Comparison of ENCODE assay signal across 1 cellular context in the genomic region with DNA sequence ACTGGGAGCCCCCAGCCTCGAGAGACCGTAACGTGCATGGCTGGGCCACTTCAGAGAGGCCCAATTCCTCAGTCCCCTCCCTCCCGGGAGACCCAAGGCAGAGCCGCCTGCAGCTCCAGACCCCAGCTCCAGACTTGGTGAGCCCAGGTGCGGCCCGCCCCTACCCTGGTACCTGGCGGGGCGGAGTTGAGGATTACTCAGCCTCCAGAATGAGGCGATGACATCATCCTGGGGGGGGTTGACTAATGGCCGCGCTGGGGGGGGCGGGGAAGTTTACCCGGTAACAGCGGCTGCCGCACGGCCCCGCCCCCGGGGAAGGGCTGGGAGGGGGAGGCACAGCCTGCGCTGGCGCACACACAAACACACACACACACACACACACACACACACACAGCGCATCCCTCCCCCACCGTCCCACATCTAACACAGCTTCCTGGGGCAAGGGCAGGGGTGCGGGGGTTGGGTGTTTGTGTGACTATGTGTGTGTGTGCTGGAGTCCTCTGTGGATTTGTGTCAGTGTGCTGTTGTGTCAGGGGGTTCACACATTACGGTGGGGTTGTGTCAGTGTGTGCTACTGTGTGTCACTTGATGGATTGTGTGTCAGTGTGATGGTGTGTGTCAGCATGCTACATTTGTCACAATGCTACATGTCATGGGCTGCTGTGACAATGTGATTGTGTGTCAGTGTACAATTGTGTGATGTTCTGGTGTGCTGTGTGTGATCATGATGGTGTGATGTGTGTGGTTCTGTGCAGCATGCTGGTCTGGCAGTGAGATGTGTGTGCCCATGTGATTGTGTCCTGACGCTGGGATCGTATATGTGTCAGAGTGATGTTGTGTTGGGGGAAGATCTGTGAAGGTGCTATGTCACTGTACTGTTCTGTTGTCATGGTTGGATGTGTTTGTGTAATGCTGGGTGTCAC.
TF ChIP-seq lines count a peak whose summit lies in the region.

No MANE protein-coding gene starts in this region.

TF ChIP-seq in K562, 482 proteins besides CTCF, POLR2A, EP300 and RAD21 (continued from another document and continues in another):
- TF ChIP-seq, protein P1, sequence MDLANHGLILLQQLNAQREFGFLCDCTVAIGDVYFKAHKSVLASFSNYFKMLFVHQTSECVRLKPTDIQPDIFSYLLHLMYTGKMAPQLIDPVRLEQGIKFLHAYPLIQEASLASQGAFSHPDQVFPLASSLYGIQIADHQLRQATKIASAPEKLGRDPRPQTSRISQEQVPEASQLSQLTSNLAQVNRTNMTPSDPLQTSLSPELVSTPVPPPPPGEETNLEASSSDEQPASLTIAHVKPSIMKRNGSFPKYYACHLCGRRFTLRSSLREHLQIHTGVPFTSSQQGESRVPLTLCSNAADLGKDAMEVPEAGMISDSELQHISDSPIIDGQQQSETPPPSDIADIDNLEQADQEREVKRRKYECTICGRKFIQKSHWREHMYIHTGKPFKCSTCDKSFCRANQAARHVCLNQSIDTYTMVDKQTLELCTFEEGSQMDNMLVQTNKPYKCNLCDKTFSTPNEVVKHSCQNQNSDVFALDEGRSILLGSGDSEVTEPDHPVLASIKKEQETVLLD (IDR thresholded peaks at IDR 0.05), result peak; percentile 75
- TF ChIP-seq CHD2 (IDR thresholded peaks at IDR 0.05; ENCODE audit: low read depth, low read length) (peak; percentile 27; the same call in 1 of the 2 replicates), TCF7 (IDR thresholded peaks at IDR 0.05; ENCODE audit: borderline replicate concordance) (no peak), ZNF175 (CRISPR knock-in tag; IDR thresholded peaks at IDR 0.05; ENCODE audit: low read depth) (peak; percentile 60; the same call in 1 of the 2 replicates), ZC3H11A (IDR thresholded peaks at IDR 0.05; ENCODE audit: low read depth, low read length) (no peak), CHD4 (IDR thresholded peaks at IDR 0.05; ENCODE audit: insufficient read depth, insufficient replicate concordance, low read depth, low read length, poor library complexity, severe bottlenecking) (peak; percentile 65), KDM2B (CRISPR knock-in tag; IDR thresholded peaks at IDR 0.05) (0 out of 2 replicates have a peak, but pooled peaks have one; percentile 60), YY1 (IDR thresholded peaks at IDR 0.05; ENCODE audit: borderline replicate concordance in 1 of 3, control insufficient read depth in 1 of 3, extremely low read depth in 1 of 3, insufficient read depth in 3 of 3, insufficient read length in 1 of 3, insufficient replicate concordance in 2 of 3, low read depth in 1 of 3, low read length in 2 of 3) (peak in 2 of 3 experiments; percentile 89 to 93), SRSF9 (IDR thresholded peaks at IDR 0.05; ENCODE audit: borderline replicate concordance, low read depth, low read length) (no peak), L3MBTL2 (IDR thresholded peaks at IDR 0.05) (peak; percentile 19; the same call in 1 of the 2 replicates), ESRRA (IDR thresholded peaks at IDR 0.05; ENCODE audit: borderline replicate concordance, low read depth) (no peak), GABPA (tag; conservative IDR thresholded peaks at IDR 0.05; ENCODE audit: low read depth) (peak; percentile 39; the same call in 1 of the 2 replicates), SLC30A9 (CRISPR knock-in tag; IDR thresholded peaks at IDR 0.05) (no peak), HDAC3 (IDR thresholded peaks at IDR 0.05; ENCODE audit: borderline replicate concordance, partially characterized antibody) (peak; percentile 25), RBM22 (IDR thresholded peaks at IDR 0.05; ENCODE audit: low read depth, low read length, poor library complexity, severe bottlenecking) (no peak), DIDO1 (tag; IDR thresholded peaks at IDR 0.05; ENCODE audit: low read depth) (0 out of 2 replicates have a peak, but pooled peaks have one; percentile 23), MCM2 (IDR thresholded peaks at IDR 0.05; ENCODE audit: low read depth) (no peak), MEF2A (IDR thresholded peaks at IDR 0.05; ENCODE audit: control insufficient read depth, low read depth, low read length) (peak; percentile 100), CTBP1 (IDR thresholded peaks at IDR 0.05; ENCODE audit: borderline replicate concordance) (peak; percentile 57), DPF2 (IDR thresholded peaks at IDR 0.05) (peak; percentile 77), KLF13 (tag; IDR thresholded peaks at IDR 0.05; ENCODE audit: borderline replicate concordance, low read depth) (no peak), MCM3 (IDR thresholded peaks at IDR 0.05) (peak; percentile 69; the same call in 1 of the 2 replicates), MAFG (tag; conservative IDR thresholded peaks at IDR 0.05) (0 out of 2 replicates have a peak, but pooled peaks have one; percentile 18), TEAD1 (CRISPR knock-in tag; IDR thresholded peaks at IDR 0.05) (no peak), NR2F6 (CRISPR knock-in tag; IDR thresholded peaks at IDR 0.05) (no peak), ELF4 (CRISPR knock-in tag; IDR thresholded peaks at IDR 0.05) (peak; percentile 72; the same call in 1 of the 2 replicates), FOXK1 (CRISPR knock-in tag; IDR thresholded peaks at IDR 0.05; ENCODE audit: borderline replicate concordance) (peak; percentile 71; the same call in 1 of the 2 replicates), POU5F1 (IDR thresholded peaks at IDR 0.05; ENCODE audit: borderline replicate concordance, low read depth, low read length, partially characterized antibody) (no peak), ZNF436 (CRISPR knock-in tag; IDR thresholded peaks at IDR 0.05) (no peak), ARID2 (IDR thresholded peaks at IDR 0.05) (no peak), SP1 (CRISPR knock-in tag; IDR thresholded peaks at IDR 0.05) (peak; percentile 83), LEF1 (IDR thresholded peaks at IDR 0.05) (peak; percentile 68), PHB (CRISPR knock-in tag; IDR thresholded peaks at IDR 0.05) (no peak)
- TF ChIP-seq, protein P2, sequence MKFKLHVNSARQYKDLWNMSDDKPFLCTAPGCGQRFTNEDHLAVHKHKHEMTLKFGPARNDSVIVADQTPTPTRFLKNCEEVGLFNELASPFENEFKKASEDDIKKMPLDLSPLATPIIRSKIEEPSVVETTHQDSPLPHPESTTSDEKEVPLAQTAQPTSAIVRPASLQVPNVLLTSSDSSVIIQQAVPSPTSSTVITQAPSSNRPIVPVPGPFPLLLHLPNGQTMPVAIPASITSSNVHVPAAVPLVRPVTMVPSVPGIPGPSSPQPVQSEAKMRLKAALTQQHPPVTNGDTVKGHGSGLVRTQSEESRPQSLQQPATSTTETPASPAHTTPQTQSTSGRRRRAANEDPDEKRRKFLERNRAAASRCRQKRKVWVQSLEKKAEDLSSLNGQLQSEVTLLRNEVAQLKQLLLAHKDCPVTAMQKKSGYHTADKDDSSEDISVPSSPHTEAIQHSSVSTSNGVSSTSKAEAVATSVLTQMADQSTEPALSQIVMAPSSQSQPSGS (CRISPR knock-in tag; IDR thresholded peaks at IDR 0.05), result peak; percentile 85; the same call in 1 of the 2 replicates
- TF ChIP-seq, protein P3, sequence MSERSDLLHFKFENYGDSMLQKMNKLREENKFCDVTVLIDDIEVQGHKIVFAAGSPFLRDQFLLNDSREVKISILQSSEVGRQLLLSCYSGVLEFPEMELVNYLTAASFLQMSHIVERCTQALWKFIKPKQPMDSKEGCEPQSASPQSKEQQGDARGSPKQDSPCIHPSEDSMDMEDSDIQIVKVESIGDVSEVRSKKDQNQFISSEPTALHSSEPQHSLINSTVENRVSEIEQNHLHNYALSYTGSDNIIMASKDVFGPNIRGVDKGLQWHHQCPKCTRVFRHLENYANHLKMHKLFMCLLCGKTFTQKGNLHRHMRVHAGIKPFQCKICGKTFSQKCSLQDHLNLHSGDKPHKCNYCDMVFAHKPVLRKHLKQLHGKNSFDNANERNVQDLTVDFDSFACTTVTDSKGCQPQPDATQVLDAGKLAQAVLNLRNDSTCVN (CRISPR knock-in tag; IDR thresholded peaks at IDR 0.05), result peak; percentile 58; the same call in 1 of the 2 replicates
- TF ChIP-seq, protein P4, sequence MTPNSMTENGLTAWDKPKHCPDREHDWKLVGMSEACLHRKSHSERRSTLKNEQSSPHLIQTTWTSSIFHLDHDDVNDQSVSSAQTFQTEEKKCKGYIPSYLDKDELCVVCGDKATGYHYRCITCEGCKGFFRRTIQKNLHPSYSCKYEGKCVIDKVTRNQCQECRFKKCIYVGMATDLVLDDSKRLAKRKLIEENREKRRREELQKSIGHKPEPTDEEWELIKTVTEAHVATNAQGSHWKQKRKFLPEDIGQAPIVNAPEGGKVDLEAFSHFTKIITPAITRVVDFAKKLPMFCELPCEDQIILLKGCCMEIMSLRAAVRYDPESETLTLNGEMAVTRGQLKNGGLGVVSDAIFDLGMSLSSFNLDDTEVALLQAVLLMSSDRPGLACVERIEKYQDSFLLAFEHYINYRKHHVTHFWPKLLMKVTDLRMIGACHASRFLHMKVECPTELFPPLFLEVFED (CRISPR knock-in tag; conservative IDR thresholded peaks at IDR 0.05), result peak; percentile 81
- TF ChIP-seq, protein P5, sequence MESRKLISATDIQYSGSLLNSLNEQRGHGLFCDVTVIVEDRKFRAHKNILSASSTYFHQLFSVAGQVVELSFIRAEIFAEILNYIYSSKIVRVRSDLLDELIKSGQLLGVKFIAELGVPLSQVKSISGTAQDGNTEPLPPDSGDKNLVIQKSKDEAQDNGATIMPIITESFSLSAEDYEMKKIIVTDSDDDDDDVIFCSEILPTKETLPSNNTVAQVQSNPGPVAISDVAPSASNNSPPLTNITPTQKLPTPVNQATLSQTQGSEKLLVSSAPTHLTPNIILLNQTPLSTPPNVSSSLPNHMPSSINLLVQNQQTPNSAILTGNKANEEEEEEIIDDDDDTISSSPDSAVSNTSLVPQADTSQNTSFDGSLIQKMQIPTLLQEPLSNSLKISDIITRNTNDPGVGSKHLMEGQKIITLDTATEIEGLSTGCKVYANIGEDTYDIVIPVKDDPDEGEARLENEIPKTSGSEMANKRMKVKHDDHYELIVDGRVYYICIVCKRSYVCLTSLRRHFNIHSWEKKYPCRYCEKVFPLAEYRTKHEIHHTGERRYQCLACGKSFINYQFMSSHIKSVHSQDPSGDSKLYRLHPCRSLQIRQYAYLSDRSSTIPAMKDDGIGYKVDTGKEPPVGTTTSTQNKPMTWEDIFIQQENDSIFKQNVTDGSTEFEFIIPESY (CRISPR knock-in tag; IDR thresholded peaks at IDR 0.05), result no peak
- TF ChIP-seq, protein P6, sequence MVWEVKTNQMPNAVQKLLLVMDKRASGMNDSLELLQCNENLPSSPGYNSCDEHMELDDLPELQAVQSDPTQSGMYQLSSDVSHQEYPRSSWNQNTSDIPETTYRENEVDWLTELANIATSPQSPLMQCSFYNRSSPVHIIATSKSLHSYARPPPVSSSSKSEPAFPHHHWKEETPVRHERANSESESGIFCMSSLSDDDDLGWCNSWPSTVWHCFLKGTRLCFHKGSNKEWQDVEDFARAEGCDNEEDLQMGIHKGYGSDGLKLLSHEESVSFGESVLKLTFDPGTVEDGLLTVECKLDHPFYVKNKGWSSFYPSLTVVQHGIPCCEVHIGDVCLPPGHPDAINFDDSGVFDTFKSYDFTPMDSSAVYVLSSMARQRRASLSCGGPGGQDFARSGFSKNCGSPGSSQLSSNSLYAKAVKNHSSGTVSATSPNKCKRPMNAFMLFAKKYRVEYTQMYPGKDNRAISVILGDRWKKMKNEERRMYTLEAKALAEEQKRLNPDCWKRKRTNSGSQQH (CRISPR knock-in tag; IDR thresholded peaks at IDR 0.05), result peak; percentile 72; the same call in 1 of the 2 replicates
- TF ChIP-seq, protein P7, sequence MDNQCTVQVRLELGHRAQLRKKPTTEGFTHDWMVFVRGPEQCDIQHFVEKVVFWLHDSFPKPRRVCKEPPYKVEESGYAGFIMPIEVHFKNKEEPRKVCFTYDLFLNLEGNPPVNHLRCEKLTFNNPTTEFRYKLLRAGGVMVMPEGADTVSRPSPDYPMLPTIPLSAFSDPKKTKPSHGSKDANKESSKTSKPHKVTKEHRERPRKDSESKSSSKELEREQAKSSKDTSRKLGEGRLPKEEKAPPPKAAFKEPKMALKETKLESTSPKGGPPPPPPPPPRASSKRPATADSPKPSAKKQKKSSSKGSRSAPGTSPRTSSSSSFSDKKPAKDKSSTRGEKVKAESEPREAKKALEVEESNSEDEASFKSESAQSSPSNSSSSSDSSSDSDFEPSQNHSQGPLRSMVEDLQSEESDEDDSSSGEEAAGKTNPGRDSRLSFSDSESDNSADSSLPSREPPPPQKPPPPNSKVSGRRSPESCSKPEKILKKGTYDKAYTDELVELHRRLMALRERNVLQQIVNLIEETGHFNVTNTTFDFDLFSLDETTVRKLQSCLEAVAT (IDR thresholded peaks at IDR 0.05), result peak; percentile 22 to 72; a peak in 2 of 4 replicates
- TF ChIP-seq, protein P8, sequence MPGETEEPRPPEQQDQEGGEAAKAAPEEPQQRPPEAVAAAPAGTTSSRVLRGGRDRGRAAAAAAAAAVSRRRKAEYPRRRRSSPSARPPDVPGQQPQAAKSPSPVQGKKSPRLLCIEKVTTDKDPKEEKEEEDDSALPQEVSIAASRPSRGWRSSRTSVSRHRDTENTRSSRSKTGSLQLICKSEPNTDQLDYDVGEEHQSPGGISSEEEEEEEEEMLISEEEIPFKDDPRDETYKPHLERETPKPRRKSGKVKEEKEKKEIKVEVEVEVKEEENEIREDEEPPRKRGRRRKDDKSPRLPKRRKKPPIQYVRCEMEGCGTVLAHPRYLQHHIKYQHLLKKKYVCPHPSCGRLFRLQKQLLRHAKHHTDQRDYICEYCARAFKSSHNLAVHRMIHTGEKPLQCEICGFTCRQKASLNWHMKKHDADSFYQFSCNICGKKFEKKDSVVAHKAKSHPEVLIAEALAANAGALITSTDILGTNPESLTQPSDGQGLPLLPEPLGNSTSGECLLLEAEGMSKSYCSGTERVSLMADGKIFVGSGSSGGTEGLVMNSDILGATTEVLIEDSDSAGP (CRISPR knock-in tag; IDR thresholded peaks at IDR 0.05), result 0 out of 2 replicates have a peak, but pooled peaks have one; percentile 31
- TF ChIP-seq, protein P9, sequence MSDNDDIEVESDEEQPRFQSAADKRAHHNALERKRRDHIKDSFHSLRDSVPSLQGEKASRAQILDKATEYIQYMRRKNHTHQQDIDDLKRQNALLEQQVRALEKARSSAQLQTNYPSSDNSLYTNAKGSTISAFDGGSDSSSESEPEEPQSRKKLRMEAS (CRISPR knock-in tag; IDR thresholded peaks at IDR 0.05), result peak; percentile 79
- TF ChIP-seq, protein P10, sequence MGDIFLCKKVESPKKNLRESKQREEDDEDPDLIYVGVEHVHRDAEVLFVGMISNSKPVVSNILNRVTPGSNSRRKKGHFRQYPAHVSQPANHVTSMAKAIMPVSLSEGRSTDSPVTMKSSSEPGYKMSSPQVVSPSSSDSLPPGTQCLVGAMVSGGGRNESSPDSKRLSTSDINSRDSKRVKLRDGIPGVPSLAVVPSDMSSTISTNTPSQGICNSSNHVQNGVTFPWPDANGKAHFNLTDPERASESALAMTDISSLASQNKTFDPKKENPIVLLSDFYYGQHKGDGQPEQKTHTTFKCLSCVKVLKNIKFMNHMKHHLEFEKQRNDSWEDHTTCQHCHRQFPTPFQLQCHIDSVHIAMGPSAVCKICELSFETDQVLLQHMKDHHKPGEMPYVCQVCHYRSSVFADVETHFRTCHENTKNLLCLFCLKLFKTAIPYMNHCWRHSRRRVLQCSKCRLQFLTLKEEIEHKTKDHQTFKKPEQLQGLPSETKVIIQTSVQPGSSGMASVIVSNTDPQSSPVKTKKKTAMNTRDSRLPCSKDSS (IDR thresholded peaks at IDR 0.05; ENCODE audit: low read depth, partially characterized antibody), result no peak
- TF ChIP-seq, protein P11, sequence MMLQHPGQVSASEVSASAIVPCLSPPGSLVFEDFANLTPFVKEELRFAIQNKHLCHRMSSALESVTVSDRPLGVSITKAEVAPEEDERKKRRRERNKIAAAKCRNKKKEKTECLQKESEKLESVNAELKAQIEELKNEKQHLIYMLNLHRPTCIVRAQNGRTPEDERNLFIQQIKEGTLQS (IDR thresholded peaks at IDR 0.05), result peak; percentile 100
- TF ChIP-seq, protein P11 (CRISPR knock-in tag; conservative IDR thresholded peaks at IDR 0.05), result peak; percentile 99
